Comparison of ENCODE assay signal across 9 cellular contexts in genomic region chr19:4870025-4870700, GRCh38. TPM values are rescaled to one million over a fixed set of nuclear protein-coding genes. Genes with fewer than 3 reads are reported as not detected.
DNase-seq lines count a peak whose midpoint lies in the region; ATAC-seq, FAIRE-seq and TF ChIP-seq lines count a peak whose summit lies in the region.
"Had no signal": no experiment of that assay in that cellular context is flagged by ENCODE, and none has a peak within 500 bp of the region (broad histone marks: within the 10 kb centered on the region; RNA-seq: fewer than 3 reads in every experiment).

No MANE protein-coding gene starts in this region.

- intact Hi-C loops in Caco-2 (cut with micrococcal nuclease; ENCODE audit: unreplicated experiment) (no loop called here), lower lobe of right lung (cut with DNase I) (no loop called here), kidney (cut with DNase I) (loop anchor here (5.0 kb wide), 1 partner anchor 162 kb away; no protein-coding TSS in a partner anchor)

- H3K36me3 Mint-ChIP-seq in Caco-2 (ENCODE audit: insufficient read depth, unreplicated experiment) = peaks cover 12% of the 10 kb centered on the region
- H3K36me3 Mint-ChIP-seq: IgD-negative memory B cell had no signal

- peak in 1 of 2 donors; percentile 45 for ATAC-seq in lower lobe of right lung
- no peak for ATAC-seq in HG02840 (IDR thresholded peaks at IDR 0.05; ENCODE audit: low FRiP score, unreplicated experiment)

- H3K4me1 Mint-ChIP-seq in Caco-2 (ENCODE audit: low read depth, unreplicated experiment) = peaks cover 6% of the 10 kb centered on the region

- no peaks in the 10 kb centered on the region for H3K27me3 ChIP-seq in Caco-2 (replicated peaks; ENCODE audit: control insufficient read depth, insufficient read depth, low read length)
- H3K27me3 ChIP-seq in Karpas-422 (ENCODE audit: low read length) = no peaks in the 10 kb centered on the region
- no peaks in the 10 kb centered on the region for H3K27me3 ChIP-seq in adipocyte (replicated peaks; ENCODE audit: control insufficient read depth, insufficient read depth, low read length)
- no peaks in the 10 kb centered on the region for H3K27me3 ChIP-seq in lower lobe of right lung (ENCODE audit: low read depth)

- H3K4me1 ChIP-seq in Caco-2 = peaks cover 7% of the 10 kb centered on the region; the same call in 1 of the 2 replicates
- H3K4me1 ChIP-seq in Karpas-422 (ENCODE audit: low read length) = peaks cover 10% of the 10 kb centered on the region
- peaks cover 26% of the 10 kb centered on the region for H3K4me1 ChIP-seq in adipocyte (ENCODE audit: control insufficient read depth, insufficient read depth, low read length)
- H3K4me1 ChIP-seq in lower lobe of right lung = peaks cover 19% of the 10 kb centered on the region
- peaks cover 8% of the 10 kb centered on the region in 2 donors for H3K4me1 ChIP-seq in kidney (ENCODE audit: control insufficient read depth in 1 of 2, insufficient read depth in 1 of 2, low read depth in 1 of 2, low read length in 2 of 2)

- no peak overlapping the region for H2AFZ ChIP-seq in Karpas-422 (ENCODE audit: low read length)

- H3K9me3 ChIP-seq in Caco-2 (no peaks in the 10 kb centered on the region), Karpas-422 (ENCODE audit: low read length) (no peaks in the 10 kb centered on the region), adipocyte (ENCODE audit: control insufficient read depth, low read length) (no peaks in the 10 kb centered on the region), lower lobe of right lung (no peaks in the 10 kb centered on the region), kidney (ENCODE audit: control insufficient read depth in 1 of 2, low read length in 2 of 2) (no peaks in the 10 kb centered on the region)

- H3K9me2 ChIP-seq in Karpas-422 (replicated peaks; ENCODE audit: insufficient read depth, low read length) = no peaks in the 10 kb centered on the region

- H3K36me3 ChIP-seq in Caco-2 (ENCODE audit: control insufficient read depth, insufficient read depth, low read length) (no peaks in the 10 kb centered on the region), Karpas-422 (ENCODE audit: insufficient read depth, low read length) (no peaks in the 10 kb centered on the region), adipocyte (ENCODE audit: control insufficient read depth, insufficient read depth, low read length, severe bottlenecking) (no peaks in the 10 kb centered on the region), lower lobe of right lung (no peaks in the 10 kb centered on the region), kidney (ENCODE audit: control insufficient read depth in 1 of 2, insufficient read depth in 2 of 2, low read length in 2 of 2) (no peaks in the 10 kb centered on the region)

- FAIRE-seq in kidney (lab: Jason Lieb, UNC) = no peak

- DNase-seq in Caco-2 (peak; percentile 47 to 82), Karpas-422 (peak; percentile 49), adipocyte (ENCODE audit: low read depth) (peak; percentile 86), lower lobe of right lung (peak; percentile 65), kidney (no peak), NCI-H1417 treated with DMSO at 0.1 percent for 48 hours (lab: John Stamatoyannopoulos, UW) (no peak), GM10266 (ENCODE audit: extremely low spot score) (no peak)

- BruUV-seq in Caco-2 (replicated peaks; lab: Mats Ljungman, UMichigan) = no TSS peak

- CTCF ChIA-PET in Caco-2 (lab: Charles Lee) = interaction anchor here (0.7 to 1.5 kb wide), 2 partner anchors 18 to 25 kb away, joined by 3 to 5 read pairs; no protein-coding TSS in a partner anchor

- H3K27ac ChIP-seq in Karpas-422 (ENCODE audit: low read length) (no peak overlapping the region), lower lobe of right lung (no peak overlapping the region), kidney (ENCODE audit: low read depth in 2 of 2, low read length in 2 of 2) (no peak overlapping the region)

- no peak overlapping the region for H3K9ac ChIP-seq in Karpas-422 (ENCODE audit: low read length)
- peak overlapping the region; percentile 56 for H3K9ac ChIP-seq in adipocyte (ENCODE audit: low read length)
- H3K9ac ChIP-seq in kidney (ENCODE audit: low read length in 2 of 2) = no peak overlapping the region

- POLR2A ChIA-PET in Caco-2 (lab: Charles Lee) = no interaction called here

- no peak overlapping the region for H3K27ac Mint-ChIP-seq in Caco-2 (ENCODE audit: unreplicated experiment)

- H3K27me3 Mint-ChIP-seq in Caco-2 (ENCODE audit: insufficient read depth, unreplicated experiment) = no peaks in the 10 kb centered on the region
- H3K27me3 Mint-ChIP-seq: IgD-negative memory B cell had no signal

- no peaks in the 10 kb centered on the region for H3K9me3 Mint-ChIP-seq in Caco-2 (ENCODE audit: unreplicated experiment)
- H3K9me3 Mint-ChIP-seq: IgD-negative memory B cell had no signal

- H3K4me2 ChIP-seq in Karpas-422 (ENCODE audit: low read depth, low read length, poor library complexity, severe bottlenecking) = no peak overlapping the region

- TF ChIP-seq CTCF in Caco-2 (IDR thresholded peaks at IDR 0.05; ENCODE audit: insufficient read depth in 1 of 2, low read depth in 1 of 2, low read length in 1 of 2, severe bottlenecking in 1 of 2, unreplicated experiment in 1 of 2) (no peak), lower lobe of right lung (IDR thresholded peaks at IDR 0.05) (no peak), kidney (IDR thresholded peaks at IDR 0.05; ENCODE audit: borderline replicate concordance, extremely low read depth, insufficient read depth) (no peak), GM10266 (IDR thresholded peaks at IDR 0.05; ENCODE audit: control insufficient read depth, insufficient read depth, low read depth, missing control alignments) (no peak)

- H3K4me3 ChIP-seq in Caco-2 (ENCODE audit: low read depth, low read length) = no peak overlapping the region
- no peak overlapping the region for H3K4me3 ChIP-seq in Karpas-422 (ENCODE audit: low read length)
- H3K4me3 ChIP-seq in adipocyte (ENCODE audit: low read length) = no peak overlapping the region
- no peak overlapping the region for H3K4me3 ChIP-seq in lower lobe of right lung
- H3K4me3 ChIP-seq in kidney (ENCODE audit: low read length in 2 of 2) = no peak overlapping the region

- H3K4me3 Mint-ChIP-seq in Caco-2 (ENCODE audit: unreplicated experiment) = no peak overlapping the region

- H4K20me1 ChIP-seq in Karpas-422 (ENCODE audit: insufficient read depth, low read depth, low read length) = no peaks in the 10 kb centered on the region

- H3K79me2 ChIP-seq in Karpas-422 (ENCODE audit: low read length) = peaks cover 13% of the 10 kb centered on the region

RNA-seq across cellular contexts. Expression of gene PLIN3, which starts 2.7 kb away (rescaled TPM):
- total RNA-seq in Caco-2 (2022) = 60.2 and 63.8 TPM in 2 replicates
- total RNA-seq in Karpas-422 (2014; rRNA removed; shearing (Covaris generic); ENCODE audit: low replicate concordance) = 28.7 and 68.1 TPM in 2 replicates
- total RNA-seq in lower lobe of right lung = 44.5 TPM
- total RNA-seq in kidney = 60.0 TPM
- 30.5 TPM for polyA plus RNA-seq in kidney (ENCODE audit: insufficient read depth, low read depth, low replicate concordance)

RNA-seq across cellular contexts. Expression of gene ARRDC5, which starts 32.5 kb away (rescaled TPM):
- total RNA-seq in Caco-2 (2022) (not detected in 2 replicates), lower lobe of right lung (0.83 TPM), kidney (1.4 TPM)
- not detected in 2 replicates for total RNA-seq in Karpas-422 (2014; rRNA removed; shearing (Covaris generic); ENCODE audit: low replicate concordance)
- polyA plus RNA-seq in kidney (ENCODE audit: insufficient read depth, low read depth, low replicate concordance) = not detected

RNA-seq across cellular contexts. Expression of gene TICAM1, which starts 38.7 kb away (rescaled TPM):
- total RNA-seq in Caco-2 (2022) (6.0 and 7.5 TPM in 2 replicates), lower lobe of right lung (14.6 TPM), kidney (23.0 TPM)
- total RNA-seq in Karpas-422 (2014; rRNA removed; shearing (Covaris generic); ENCODE audit: low replicate concordance) = 2.1 and 2.7 TPM in 2 replicates
- polyA plus RNA-seq in kidney (ENCODE audit: insufficient read depth, low read depth, low replicate concordance) = 9.9 TPM

RNA-seq across cellular contexts. Expression of gene UHRF1, which starts 39.1 kb away (rescaled TPM):
- total RNA-seq in Caco-2 (2022) (47.6 and 54.6 TPM in 2 replicates), lower lobe of right lung (1.3 TPM), kidney (3.1 TPM)
- 13.6 and 28.5 TPM in 2 replicates for total RNA-seq in Karpas-422 (2014; rRNA removed; shearing (Covaris generic); ENCODE audit: low replicate concordance)
- polyA plus RNA-seq in kidney (ENCODE audit: insufficient read depth, low read depth, low replicate concordance) = 0.19 TPM
- polyA plus RNA-seq: IgD-negative memory B cell had no signal

Comparison
In these comparisons a context has a peak if more than half of its experiments do, and no peak if none do; other contexts are left out.
1. DNase-seq: peak in Caco-2 (2 of 2), Karpas-422 (single experiment), adipocyte (single experiment) and lower lobe of right lung (single experiment); none in kidney (single experiment), NCI-H1417 treated with DMSO at 0.1 percent for 48 hours (single experiment) and GM10266 (single experiment).